8 cellular contexts compared by ENCODE assay signal in the genomic region with DNA sequence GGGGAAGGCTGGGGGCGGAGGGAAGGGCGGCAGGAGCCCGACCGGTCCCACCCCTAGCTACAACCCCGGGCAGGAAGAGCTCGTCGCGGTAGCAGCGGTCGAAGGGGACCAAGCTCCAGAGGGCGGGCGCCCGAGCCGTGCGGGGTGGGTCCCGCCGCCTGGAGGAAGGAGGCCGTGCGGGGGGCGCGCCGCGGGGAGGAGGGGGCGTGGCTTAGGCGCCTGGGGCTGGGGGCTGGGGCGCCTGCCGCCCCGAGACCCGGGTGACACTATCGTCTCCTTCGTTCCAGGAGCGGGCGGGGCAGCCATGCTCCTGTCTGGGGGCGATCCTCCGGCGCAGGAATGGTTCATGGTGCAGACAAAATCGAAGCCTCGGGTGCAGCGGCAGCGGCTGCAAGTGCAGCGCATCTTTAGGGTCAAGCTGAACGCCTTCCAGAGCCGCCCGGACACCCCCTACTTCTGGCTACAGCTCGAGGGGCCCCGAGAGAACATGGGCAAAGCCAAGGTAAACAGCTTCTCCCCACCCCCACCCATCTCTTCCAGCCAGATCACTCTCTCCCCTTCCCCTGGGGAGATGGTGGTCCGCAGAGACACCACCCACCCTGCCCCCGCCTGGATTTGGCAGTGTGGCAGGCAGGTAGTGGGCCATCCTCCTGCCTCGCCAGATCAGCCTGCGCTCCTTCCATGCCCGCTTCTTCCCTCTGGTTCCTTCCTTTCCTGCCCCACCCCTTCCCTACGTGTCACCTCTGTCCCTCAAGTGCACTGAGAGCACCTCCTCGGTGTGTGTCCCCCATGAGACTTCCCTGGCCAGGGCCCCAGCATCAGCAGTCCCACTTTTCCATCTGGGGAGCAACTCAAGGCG. TPM values are rescaled to one million over a fixed set of nuclear protein-coding genes. Genes with fewer than 3 reads are reported as not detected.
DNase-seq lines count a peak whose midpoint lies in the region; ATAC-seq and TF ChIP-seq lines count a peak whose summit lies in the region.

A gene (plus strand): TSS at position 61 of the 859 bp plus-strand sequence. CDS start 244 bp downstream, at position 305.

- H3K27me3 Mint-ChIP-seq in T-helper 17 cell, result peaks cover 38% of the 10 kb centered on the region

- WGBS in spleen, 5 donors, result 4 to 17% (median 6%) methylated on average over 17 to 54 of the region's 54 CpGs

- TF ChIP-seq CTCF in kidney epithelial cell (IDR thresholded peaks at IDR 0.05; ENCODE audit: insufficient read depth, low read length, poor library complexity, severe bottlenecking) (no peak), spleen (IDR thresholded peaks at IDR 0.05 in 8 of 11, conservative IDR thresholded peaks at IDR 0.05 in 3 of 11) (no peak)

- peaks cover 25% of the 10 kb centered on the region for H3K4me1 Mint-ChIP-seq in T-helper 17 cell

- TF ChIP-seq POLR2A in spleen (IDR thresholded peaks at IDR 0.05), result no peak

- intact Hi-C loops in spleen (cut with DNase I; ENCODE audit: low total_unique reads), result no loop called here

- peak within 1 kb of the TSS in 7 of 8 donors; percentile 41 to 78 (median 67) for H3K27ac ChIP-seq in spleen

- H3K27me3 ChIP-seq in kidney epithelial cell (ENCODE audit: control insufficient read depth, insufficient read depth, low read length), result no peaks in the 10 kb centered on the region
- peaks cover 0 to 20% (median 0%) of the 10 kb centered on the region in 7 donors for H3K27me3 ChIP-seq in spleen (replicated peaks in 1 of 7)

- H3K36me3 ChIP-seq in kidney epithelial cell (ENCODE audit: control insufficient read depth, insufficient read depth, low read length) (no peaks in the 10 kb centered on the region), spleen (no peaks in the 10 kb centered on the region)

- peaks cover 2% of the 10 kb centered on the region for H3K36me3 Mint-ChIP-seq in T-helper 17 cell (ENCODE audit: low read depth)

- H3K9me3 ChIP-seq in T-helper 17 cell (ENCODE audit: control insufficient read depth, low read length, poor library complexity, severe bottlenecking) (no peaks in the 10 kb centered on the region), spleen (no peaks in the 10 kb centered on the region)

- H3K4me1 ChIP-seq in spleen, result peaks cover 14 to 48% (median 28%) of the 10 kb centered on the region in 6 donors

- H3K4me3 Mint-ChIP-seq in T-helper 17 cell, result peak within 1 kb of the TSS; percentile 87

- ATAC-seq in T-helper 17 cell (peak; percentile 80), GM18519 (IDR thresholded peaks at IDR 0.05; ENCODE audit: low FRiP score, unreplicated experiment) (no peak)

- DNase-seq in NCI-H1694 (lab: John Stamatoyannopoulos, UW) (peak; percentile 28), NCI-H1694 treated with DMSO at 0.1 percent for 48 hours (lab: John Stamatoyannopoulos, UW) (no peak), T-helper 17 cell (peak in 1 of 3 donors; percentile 28), cerebellar cortex (ENCODE audit: low spot score) (peak; percentile 45), kidney epithelial cell (ENCODE audit: low read depth) (no peak), spleen (peak; percentile 85), middle frontal gyrus (ENCODE audit: extremely low spot score, low spot score) (no peak)

- peak within 1 kb of the TSS; percentile 58 for H3K4me3 ChIP-seq in kidney epithelial cell (ENCODE audit: low read depth, low read length)
- peak within 1 kb of the TSS; percentile 43 to 81 (median 52) for H3K4me3 ChIP-seq in spleen

- peak within 1 kb of the TSS; percentile 43 for H3K27ac Mint-ChIP-seq in T-helper 17 cell

RNA-seq across cellular contexts. Expression of the gene that starts here (rescaled TPM):
- total RNA-seq in T-helper 17 cell (under 1 TPM in 1 of 2 donors, not detected in 1; 0.22 TPM), kidney epithelial cell (6.0 and 6.3 TPM in 2 replicates), spleen (10 to 100 TPM in 5 of 7 donors, 1 to 10 TPM in 2; 4.7 to 18.0 (median 12.0) TPM)
- polyA plus RNA-seq in spleen, result 1 to 10 TPM in 2 of 3 donors, under 1 TPM in 1; 0.87 to 2.7 (median 2.2) TPM

Comparison
In these comparisons a context has a peak if more than half of its experiments do, and no peak if none do; other contexts are left out.
1. DNase-seq: peak in NCI-H1694 (single experiment), cerebellar cortex (single experiment) and spleen (single experiment); none in NCI-H1694 treated with DMSO at 0.1 percent for 48 hours (single experiment), kidney epithelial cell (single experiment) and middle frontal gyrus (single experiment).
2. Peak in ATAC-seq in T-helper 17 cell; RNA of the gene not detected or under 1 TPM.